31 cellular contexts compared by ENCODE assay signal in genomic region chr12:70830221-70831061, GRCh38.
"Had no signal": no experiment of that assay in that cellular context is flagged by ENCODE, and none has a peak within 500 bp of the region (broad histone marks: within the 10 kb centered on the region; RNA-seq: fewer than 3 reads in every experiment).

No MANE protein-coding gene starts in this region.

- DNase-seq: activated B cell treated with CpG ODN at 0.5 μM for 24 hours; activated CD4-positive, alpha-beta memory T cell treated with anti-CD3 and anti-CD28 coated beads for 36 hours; activated CD4-positive, alpha-beta T cell treated with anti-CD3 and anti-CD28 coated beads for 4 hours; activated CD4-positive, alpha-beta T cell treated with anti-CD3 and anti-CD28 coated beads, Interleukin-2, amount 50 U/mL, for 1 hour; activated CD4-positive, CD25-positive, alpha-beta regulatory T cell treated with anti-CD3 and anti-CD28 coated beads, Interleukin-2, amount 50 U/mL, for 72 hours; activated CD8-positive, alpha-beta memory T cell treated with anti-CD3 and anti-CD28 coated beads, Interleukin-2, amount 50 U/mL, for 4 hours; activated effector memory CD4-positive, alpha-beta T cell treated with Interleukin-2 at 50 U/mL for 16 hours; activated naive CD4-positive, alpha-beta T cell treated with anti-CD3 and anti-CD28 coated beads, Interleukin-2, amount 10 ng/mL, durations not matched to agents 7 days and 5 days; activated naive CD8-positive, alpha-beta T cell treated with anti-CD3 and anti-CD28 coated beads, Interleukin-2, amount 50 U/mL, for 24 hours; activated T-cell treated with anti-CD3 and anti-CD28 coated beads for 4 hours; activated T-cell treated with anti-CD3 and anti-CD28 coated beads, Interleukin-2, amount 50 U/mL, for 4 hours; brain microvascular endothelial cell; Karpas-422; KBM-7; NCI-H1048; NCI-H1105 treated with DMSO at 0.1 percent for 48 hours; NCI-H1436; NCI-H1694; NCI-H1930; NCI-H2081 treated with DMSO at 0.1 percent for 48 hours; NCI-H226; NCI-H446 treated with DMSO at 0.1 percent for 48 hours; NCI-H69; NCI-H82; SIG-M5; T-cell; T-helper 17 cell had no signal

- H3K4me1 Mint-ChIP-seq: activated B cell treated with CpG ODN at 0.5 μM for 24 hours; activated naive CD4-positive, alpha-beta T cell treated with anti-CD3 and anti-CD28 coated beads, Interleukin-2, amount 10 ng/mL, durations not matched to agents 7 days and 5 days; activated naive CD8-positive, alpha-beta T cell treated with anti-CD3 and anti-CD28 coated beads, Interleukin-2, amount 50 U/mL, for 24 hours; T-cell; T-helper 17 cell had no signal

- H3K27ac Mint-ChIP-seq: activated B cell treated with CpG ODN at 0.5 μM for 24 hours; activated CD4-positive, alpha-beta memory T cell treated with anti-CD3 and anti-CD28 coated beads for 36 hours; activated naive CD4-positive, alpha-beta T cell treated with anti-CD3 and anti-CD28 coated beads, Interleukin-2, amount 10 ng/mL, durations not matched to agents 7 days and 5 days; activated naive CD8-positive, alpha-beta T cell; activated naive CD8-positive, alpha-beta T cell treated with anti-CD3 and anti-CD28 coated beads, Interleukin-2, amount 50 U/mL, for 24 hours; T-cell; T-helper 17 cell had no signal

- ATAC-seq: activated naive CD8-positive, alpha-beta T cell treated with anti-CD3 and anti-CD28 coated beads, Interleukin-2, amount 50 U/mL, for 24 hours; activated T-cell treated with anti-CD3 and anti-CD28 coated beads, Interleukin-2, amount 50 U/mL, for 4 hours; Panc1; SK-N-SH treated with all-trans-retinoic acid at 6 μM for 48 hours; T-cell; T-helper 17 cell had no signal

- H3K36me3 Mint-ChIP-seq: activated CD4-positive, alpha-beta memory T cell treated with anti-CD3 and anti-CD28 coated beads for 36 hours; activated naive CD4-positive, alpha-beta T cell treated with anti-CD3 and anti-CD28 coated beads, Interleukin-2, amount 10 ng/mL, durations not matched to agents 7 days and 5 days; activated naive CD8-positive, alpha-beta T cell; T-cell had no signal

- H3K4me3 Mint-ChIP-seq: activated B cell treated with CpG ODN at 0.5 μM for 24 hours; activated CD4-positive, alpha-beta memory T cell treated with anti-CD3 and anti-CD28 coated beads for 36 hours; activated naive CD4-positive, alpha-beta T cell treated with anti-CD3 and anti-CD28 coated beads, Interleukin-2, amount 10 ng/mL, durations not matched to agents 7 days and 5 days; activated naive CD8-positive, alpha-beta T cell; activated naive CD8-positive, alpha-beta T cell treated with anti-CD3 and anti-CD28 coated beads, Interleukin-2, amount 50 U/mL, for 24 hours; activated T-cell treated with anti-CD3 and anti-CD28 coated beads, Interleukin-2, amount 50 U/mL, for 4 hours; T-cell; T-helper 17 cell had no signal

- H3K36me3 ChIP-seq: brain microvascular endothelial cell had no signal

- H3K27me3 Mint-ChIP-seq: activated B cell treated with CpG ODN at 0.5 μM for 24 hours; activated naive CD4-positive, alpha-beta T cell treated with anti-CD3 and anti-CD28 coated beads, Interleukin-2, amount 10 ng/mL, durations not matched to agents 7 days and 5 days; activated naive CD8-positive, alpha-beta T cell treated with anti-CD3 and anti-CD28 coated beads, Interleukin-2, amount 50 U/mL, for 24 hours; T-cell; T-helper 17 cell had no signal

- H3K9me3 Mint-ChIP-seq: activated B cell treated with CpG ODN at 0.5 μM for 24 hours; activated CD4-positive, alpha-beta memory T cell treated with anti-CD3 and anti-CD28 coated beads for 36 hours; activated naive CD4-positive, alpha-beta T cell treated with anti-CD3 and anti-CD28 coated beads, Interleukin-2, amount 10 ng/mL, durations not matched to agents 7 days and 5 days; activated naive CD8-positive, alpha-beta T cell treated with anti-CD3 and anti-CD28 coated beads, Interleukin-2, amount 50 U/mL, for 24 hours; activated T-cell treated with anti-CD3 and anti-CD28 coated beads, Interleukin-2, amount 50 U/mL, for 4 hours; T-cell had no signal

- H3K27me3 ChIP-seq: brain microvascular endothelial cell had no signal

- H3K27ac ChIP-seq: brain microvascular endothelial cell, VCaP had no signal
